Comparison of ENCODE assay signal across 1 cellular context in genomic region chr5:34915139-34915855, GRCh38.
A peak's percentile ranks its signal among the peaks of the same experiment; 100 is the strongest.
TF ChIP-seq lines count a peak whose summit lies in the region.

Gene BRIX1, plus strand, starts transcription at chr5:34915711. Its CDS starts 28 bp downstream, at chr5:34915739.
Gene RAD1, minus strand, starts transcription at chr5:34915504. Its CDS starts 612 bp downstream, at chr5:34914892.

TF ChIP-seq in HepG2, 621 proteins besides CTCF, POLR2A, EP300 and RAD21 (continued from another document and continues in another):
- no peak for TF ChIP-seq NFAT5 (CRISPR knock-in tag; IDR thresholded peaks at IDR 0.05)
- no peak; the same call in 1 of the 2 replicates for TF ChIP-seq ZIK1 (CRISPR knock-in tag; IDR thresholded peaks at IDR 0.05; ENCODE audit: borderline replicate concordance, low read depth)
- TF ChIP-seq HES4 (CRISPR knock-in tag; IDR thresholded peaks at IDR 0.05; ENCODE audit: borderline replicate concordance): no peak; the same call in 1 of the 2 replicates
- 0 out of 2 replicates have a peak, but pooled peaks have one; percentile 15 for TF ChIP-seq ZFP37 (CRISPR knock-in tag; IDR thresholded peaks at IDR 0.05; ENCODE audit: borderline replicate concordance)
- no peak for TF ChIP-seq LBX2 (CRISPR knock-in tag; IDR thresholded peaks at IDR 0.05; ENCODE audit: borderline replicate concordance)
- peak; percentile 84 for TF ChIP-seq MED8 (CRISPR knock-in tag; IDR thresholded peaks at IDR 0.05; ENCODE audit: insufficient replicate concordance)
- peak; percentile 65; the same call in 1 of the 2 replicates for TF ChIP-seq ZNF761 (CRISPR knock-in tag; conservative IDR thresholded peaks at IDR 0.05)
- TF ChIP-seq GTF2F1 (IDR thresholded peaks at IDR 0.05; ENCODE audit: low read length): no peak
- TF ChIP-seq MTF2 (CRISPR knock-in tag; IDR thresholded peaks at IDR 0.05; ENCODE audit: borderline replicate concordance): peak; percentile 81; the same call in 1 of the 2 replicates
- peak; percentile 89 for TF ChIP-seq POLR2AphosphoS5 (IDR thresholded peaks at IDR 0.05; ENCODE audit: low read depth, low read length)
- no peak; the same call in 1 of the 2 replicates for TF ChIP-seq NR2F2 (IDR thresholded peaks at IDR 0.05; ENCODE audit: borderline replicate concordance, low read depth)
- peak; percentile 63 for TF ChIP-seq ZBTB40 (IDR thresholded peaks at IDR 0.05)
- TF ChIP-seq ZBTB40 (CRISPR knock-in tag; IDR thresholded peaks at IDR 0.05): peak; percentile 53; the same call in 1 of the 2 replicates
- TF ChIP-seq ZNF274 (CRISPR knock-in tag; IDR thresholded peaks at IDR 0.05): 0 out of 2 replicates have a peak, but pooled peaks have one; percentile 33
- TF ChIP-seq DR1 (CRISPR knock-in tag; IDR thresholded peaks at IDR 0.05): peak; percentile 87
- peak; percentile 87 for TF ChIP-seq GTF3A (CRISPR knock-in tag; conservative IDR thresholded peaks at IDR 0.05)
- TF ChIP-seq ZNF724P (CRISPR knock-in tag; IDR thresholded peaks at IDR 0.05; ENCODE audit: borderline replicate concordance): 0 out of 2 replicates have a peak, but pooled peaks have one; percentile 16
- no peak; the same call in 1 of the 2 replicates for TF ChIP-seq SMAD3 (CRISPR knock-in tag; IDR thresholded peaks at IDR 0.05)
- no peak for TF ChIP-seq SNRNP70 (IDR thresholded peaks at IDR 0.05; ENCODE audit: low read depth, low read length)
- no peak for TF ChIP-seq ZFP36L2 (CRISPR knock-in tag; IDR thresholded peaks at IDR 0.05)
- peak; percentile 47 for TF ChIP-seq ZBTB43 (CRISPR knock-in tag; conservative IDR thresholded peaks at IDR 0.05)
- TF ChIP-seq PPARG (CRISPR knock-in tag; conservative IDR thresholded peaks at IDR 0.05): peak; percentile 27; the same call in 1 of the 2 replicates
- no peak for TF ChIP-seq ZNF124 (CRISPR knock-in tag; IDR thresholded peaks at IDR 0.05)
- 0 out of 2 replicates have a peak, but pooled peaks have one; percentile 54 for TF ChIP-seq ZNF816 (CRISPR knock-in tag; IDR thresholded peaks at IDR 0.05; ENCODE audit: borderline replicate concordance)
- no peak; the same call in 1 of the 2 replicates for TF ChIP-seq PATZ1 (CRISPR knock-in tag; IDR thresholded peaks at IDR 0.05)
- TF ChIP-seq ERF (CRISPR knock-in tag; IDR thresholded peaks at IDR 0.05): peak; percentile 83
- no peak for TF ChIP-seq ZNF607 (CRISPR knock-in tag; IDR thresholded peaks at IDR 0.05; ENCODE audit: borderline replicate concordance)
- peak; percentile 32; the same call in 1 of the 2 replicates for TF ChIP-seq NFKB2 (CRISPR knock-in tag; IDR thresholded peaks at IDR 0.05; ENCODE audit: borderline replicate concordance)
- no peak for TF ChIP-seq ATF6 (CRISPR knock-in tag; conservative IDR thresholded peaks at IDR 0.05)
- TF ChIP-seq TEF (CRISPR knock-in tag; IDR thresholded peaks at IDR 0.05): 0 out of 2 replicates have a peak, but pooled peaks have one; percentile 13
- no peak for TF ChIP-seq RFXANK (CRISPR knock-in tag; IDR thresholded peaks at IDR 0.05)
- peak; percentile 58; the same call in 1 of the 2 replicates for TF ChIP-seq NFYC (CRISPR knock-in tag; IDR thresholded peaks at IDR 0.05)
- no peak for TF ChIP-seq SP1 (IDR thresholded peaks at IDR 0.05)
- TF ChIP-seq SP1 (CRISPR knock-in tag; IDR thresholded peaks at IDR 0.05): peak; percentile 60
- TF ChIP-seq SIN3B (IDR thresholded peaks at IDR 0.05; ENCODE audit: low read length): peak; percentile 80
- no peak for TF ChIP-seq POLR2AphosphoS2 (IDR thresholded peaks at IDR 0.05; ENCODE audit: low read depth, low read length)
